ENCODE assay signal across 9 cellular contexts in genomic region chr20:29497261-29497671, GRCh38.
DNase-seq lines count a peak whose midpoint lies in the region; ATAC-seq and TF ChIP-seq lines count a peak whose summit lies in the region.
"Had no signal": no experiment of that assay in that cellular context is flagged by ENCODE, and none has a peak within 500 bp of the region (broad histone marks: within the 10 kb centered on the region; RNA-seq: fewer than 3 reads in every experiment).

No MANE protein-coding gene starts in this region.

- peak overlapping the region in 1 of 8 donors; percentile 48 for H3K27ac Mint-ChIP-seq in CD8-positive, alpha-beta memory T cell

- POLR2A ChIA-PET in CD8-positive, alpha-beta memory T cell (lab: Charles Lee) = no interaction called here

- DNase-seq in CD8-positive, alpha-beta memory T cell = peak in 3 of 5 donors; percentile 10 to 50 (median 39)
- DNase-seq in HuH-7.5 (ENCODE audit: low spot score) (peak; percentile 25), SW 1271 (lab: John Stamatoyannopoulos, UW) (peak; percentile 73 to 89), lower leg skin (ENCODE audit: low spot score in 2 of 2) (peak in 1 of 2 donors; percentile 64), HK-2 (ENCODE audit: unreplicated experiment) (no peak), HUDEP-2 (lab: John Stamatoyannopoulos, UW; ENCODE audit: unreplicated experiment in 76 of 76) (no peak)

- no peaks in the 10 kb centered on the region for H3K27me3 Mint-ChIP-seq in CD8-positive, alpha-beta memory T cell

- CTCF ChIA-PET in CD8-positive, alpha-beta memory T cell (lab: Charles Lee) = no interaction called here

- H3K9me3 ChIP-seq in CD8-positive, alpha-beta memory T cell (ENCODE audit: low read length) = no peaks in the 10 kb centered on the region

- H3K9me3 Mint-ChIP-seq in CD8-positive, alpha-beta memory T cell = peaks cover 8 to 18% (median 12%) of the 10 kb centered on the region in 5 donors

- no peaks in the 10 kb centered on the region for H3K36me3 ChIP-seq in CD8-positive, alpha-beta memory T cell (ENCODE audit: insufficient read depth, low read length)

- no peak overlapping the region for H3K27ac ChIP-seq in CD8-positive, alpha-beta memory T cell (ENCODE audit: low read depth, low read length)

- no peak for TF ChIP-seq CTCF in lower leg skin (IDR thresholded peaks at IDR 0.05)

- no peaks in the 10 kb centered on the region for H3K27me3 ChIP-seq in CD8-positive, alpha-beta memory T cell (ENCODE audit: insufficient read depth, low read length, poor library complexity, severe bottlenecking)

- no peaks in the 10 kb centered on the region for H3K36me3 Mint-ChIP-seq in CD8-positive, alpha-beta memory T cell

- WGBS in lower leg skin, 2 donors = 39 to 54% methylated on average over 38 to 39 of the region's 39 CpGs

- intact Hi-C loops in lower leg skin (cut with DNase I; ENCODE audit: low total_unique reads) = no loop called here

- no peak for TF ChIP-seq POLR2A in lower leg skin (IDR thresholded peaks at IDR 0.05)

- H3K4me3 Mint-ChIP-seq in CD8-positive, alpha-beta memory T cell = no peak overlapping the region

- H3K4me1 Mint-ChIP-seq in CD8-positive, alpha-beta memory T cell = no peaks in the 10 kb centered on the region

- no peaks in the 10 kb centered on the region for H3K4me1 ChIP-seq in CD8-positive, alpha-beta memory T cell (ENCODE audit: insufficient read depth, low read length)

- no peak overlapping the region for H3K4me3 ChIP-seq in CD8-positive, alpha-beta memory T cell (ENCODE audit: low read length)
- H3K4me3 ChIP-seq in lower leg skin (ENCODE audit: low read depth, poor library complexity, severe bottlenecking) = peak overlapping the region; percentile 33

- ATAC-seq in HG03108 (IDR thresholded peaks at IDR 0.05; ENCODE audit: unreplicated experiment) = no peak
- ATAC-seq in GM21390 (IDR thresholded peaks at IDR 0.05; ENCODE audit: unreplicated experiment) = no peak
- ATAC-seq: HCT116 had no signal

Comparison
In these comparisons a context has a peak if more than half of its experiments do, and no peak if none do; other contexts are left out.
1. DNase-seq: peak in CD8-positive, alpha-beta memory T cell (3 of 5), HuH-7.5 (single experiment) and SW 1271 (2 of 2); none in HK-2 (single experiment) and HUDEP-2 (0 of 76).